21 cellular contexts compared by ENCODE assay signal in the genomic region with DNA sequence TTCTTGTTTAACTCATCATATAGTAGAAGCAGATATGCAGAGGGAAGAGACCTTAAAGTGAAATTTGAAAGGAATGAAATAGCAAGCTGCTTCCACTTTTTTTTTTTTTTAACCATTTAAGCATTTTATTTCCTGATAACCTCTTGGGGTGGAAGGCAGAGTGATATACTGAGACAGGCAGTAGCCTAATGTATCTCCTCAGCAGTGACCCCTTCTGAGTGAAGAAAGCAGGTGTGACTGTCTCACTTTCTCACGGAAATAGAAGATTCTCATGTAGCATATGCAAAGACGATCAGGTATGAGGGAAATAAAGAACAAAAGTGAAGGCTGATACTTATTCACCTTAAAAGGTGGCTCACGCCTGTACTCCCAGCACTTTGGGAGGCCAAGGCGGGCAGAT.
"Had no signal": no experiment of that assay in that cellular context is flagged by ENCODE, and none has a peak within 500 bp of the region (broad histone marks: within the 10 kb centered on the region; RNA-seq: fewer than 3 reads in every experiment).

No MANE protein-coding gene starts in this region.

- H3K36me3 Mint-ChIP-seq: T-cell had no signal

- DNase-seq: Karpas-422; KG1; NCI-H1092 treated with DMSO at 0.1 percent for 48 hours; NCI-H1436; NCI-H187; NCI-H2029; NCI-H2081 treated with DMSO at 0.1 percent for 48 hours; NCI-H2171; NCI-H226; NCI-H446; NCI-H510A; NCI-H524 treated with DMSO at 0.1 percent for 48 hours; NCI-H69; NCI-H774; NK-92 treated with Interleukin-12 subunit alpha and Interleukin-12 subunit beta, amount 100 ng/mL, for 24 hours; Right ventricle myocardium superior; RPMI8226; SIG-M5; SK-N-SH; SW 1271; T-cell had no signal

- H3K4me3 Mint-ChIP-seq: T-cell had no signal

- H3K9me2 ChIP-seq: SK-N-SH had no signal

- ATAC-seq: T-cell had no signal

- H3K9me3 ChIP-seq: SK-N-SH had no signal

- H3K27ac Mint-ChIP-seq: T-cell had no signal

- H3K27me3 Mint-ChIP-seq: T-cell had no signal

- H3K9me3 Mint-ChIP-seq: T-cell had no signal

- H3K4me2 ChIP-seq: SK-N-SH had no signal

- H3K9ac ChIP-seq: SK-N-SH had no signal
